In genomic region chr15:74326759-74327158, GRCh38 we compare ENCODE assay signal across 1 cellular context.
TF ChIP-seq lines count a peak whose summit lies in the region.

No MANE protein-coding gene starts in this region.

TF ChIP-seq in GM23338, 12 proteins besides CTCF, POLR2A, EP300 and RAD21:
- TF ChIP-seq REST (IDR thresholded peaks at IDR 0.05; ENCODE audit: unreplicated experiment) = no peak
- no peak for TF ChIP-seq ZNF114 (CRISPR knock-in tag; IDR thresholded peaks at IDR 0.05)
- TF ChIP-seq POLR2AphosphoS5 (IDR thresholded peaks at IDR 0.05; ENCODE audit: low read depth) = no peak
- TF ChIP-seq CREB1 (CRISPR knock-in tag; IDR thresholded peaks at IDR 0.05; ENCODE audit: low read depth) = no peak
- no peak for TF ChIP-seq NANOG (IDR thresholded peaks at IDR 0.05; ENCODE audit: borderline replicate concordance)
- TF ChIP-seq EZH2phosphoT487 (IDR thresholded peaks at IDR 0.05; ENCODE audit: unreplicated experiment) = no peak
- TF ChIP-seq EZH2 (IDR thresholded peaks at IDR 0.05; ENCODE audit: low read depth, unreplicated experiment) = no peak
- TF ChIP-seq ZNF331 (CRISPR knock-in tag; IDR thresholded peaks at IDR 0.05; ENCODE audit: low read depth) = no peak
- no peak for TF ChIP-seq ETS1 (IDR thresholded peaks at IDR 0.05)
- no peak for TF ChIP-seq JUNB (IDR thresholded peaks at IDR 0.05; ENCODE audit: unreplicated experiment)
- no peak for TF ChIP-seq STAT1 (IDR thresholded peaks at IDR 0.05; ENCODE audit: unreplicated experiment)
- no peak for TF ChIP-seq ZNF462 (CRISPR knock-in tag; IDR thresholded peaks at IDR 0.05)
